Comparison of ENCODE assay signal across 1 cellular context in the genomic region with DNA sequence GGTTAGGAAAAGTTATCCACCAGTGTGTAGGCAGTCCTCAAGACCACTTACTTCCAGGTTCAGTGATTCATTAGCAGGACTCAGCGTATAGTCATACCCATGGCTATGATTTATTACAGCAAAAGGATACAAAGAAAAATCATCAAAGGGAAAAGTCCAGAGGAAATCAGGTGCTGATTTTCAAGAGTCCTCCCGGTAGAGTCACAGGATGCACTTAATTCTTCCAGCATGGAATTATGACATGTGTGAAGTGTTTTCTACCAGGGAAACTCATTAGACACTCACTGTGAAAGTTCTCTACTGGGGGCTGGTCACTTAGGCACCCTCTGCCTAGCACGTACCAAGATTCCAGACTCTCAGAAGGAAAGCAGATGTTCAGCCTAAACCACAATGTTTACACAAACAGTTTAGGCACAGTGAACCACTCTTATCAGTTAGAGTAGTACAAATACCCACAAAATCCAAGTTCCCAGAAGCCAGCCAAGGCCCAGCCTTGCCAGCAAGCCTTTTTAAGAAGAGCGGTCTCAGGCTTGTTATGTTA.
TF ChIP-seq lines count a peak whose summit lies in the region.

No MANE protein-coding gene starts in this region.

TF ChIP-seq in endothelial cell of umbilical vein, 7 proteins besides CTCF, POLR2A, EP300 and RAD21:
- peak; percentile 85 for TF ChIP-seq FOS (IDR thresholded peaks at IDR 0.05; ENCODE audit: borderline replicate concordance, insufficient read depth, low read length)
- TF ChIP-seq MYC (IDR thresholded peaks at IDR 0.05; ENCODE audit: low read depth, low read length) = no peak
- TF ChIP-seq GATA2 (IDR thresholded peaks at IDR 0.05; ENCODE audit: insufficient read depth, insufficient read length, low read depth, low read length) = peak; percentile 49
- TF ChIP-seq, protein P1, sequence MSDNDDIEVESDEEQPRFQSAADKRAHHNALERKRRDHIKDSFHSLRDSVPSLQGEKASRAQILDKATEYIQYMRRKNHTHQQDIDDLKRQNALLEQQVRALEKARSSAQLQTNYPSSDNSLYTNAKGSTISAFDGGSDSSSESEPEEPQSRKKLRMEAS (IDR thresholded peaks at IDR 0.05; ENCODE audit: insufficient read depth, insufficient read length) = no peak
- no peak for TF ChIP-seq EZH2 (IDR thresholded peaks at IDR 0.05; ENCODE audit: borderline replicate concordance, low read depth, low read length, severe bottlenecking)
- TF ChIP-seq POLR2AphosphoS5 (IDR thresholded peaks at IDR 0.05; ENCODE audit: insufficient read depth, low read depth, low read length) = no peak
- no peak for TF ChIP-seq JUN (IDR thresholded peaks at IDR 0.05; ENCODE audit: borderline replicate concordance, insufficient read depth, insufficient read length, low read depth)
